In the genomic region with DNA sequence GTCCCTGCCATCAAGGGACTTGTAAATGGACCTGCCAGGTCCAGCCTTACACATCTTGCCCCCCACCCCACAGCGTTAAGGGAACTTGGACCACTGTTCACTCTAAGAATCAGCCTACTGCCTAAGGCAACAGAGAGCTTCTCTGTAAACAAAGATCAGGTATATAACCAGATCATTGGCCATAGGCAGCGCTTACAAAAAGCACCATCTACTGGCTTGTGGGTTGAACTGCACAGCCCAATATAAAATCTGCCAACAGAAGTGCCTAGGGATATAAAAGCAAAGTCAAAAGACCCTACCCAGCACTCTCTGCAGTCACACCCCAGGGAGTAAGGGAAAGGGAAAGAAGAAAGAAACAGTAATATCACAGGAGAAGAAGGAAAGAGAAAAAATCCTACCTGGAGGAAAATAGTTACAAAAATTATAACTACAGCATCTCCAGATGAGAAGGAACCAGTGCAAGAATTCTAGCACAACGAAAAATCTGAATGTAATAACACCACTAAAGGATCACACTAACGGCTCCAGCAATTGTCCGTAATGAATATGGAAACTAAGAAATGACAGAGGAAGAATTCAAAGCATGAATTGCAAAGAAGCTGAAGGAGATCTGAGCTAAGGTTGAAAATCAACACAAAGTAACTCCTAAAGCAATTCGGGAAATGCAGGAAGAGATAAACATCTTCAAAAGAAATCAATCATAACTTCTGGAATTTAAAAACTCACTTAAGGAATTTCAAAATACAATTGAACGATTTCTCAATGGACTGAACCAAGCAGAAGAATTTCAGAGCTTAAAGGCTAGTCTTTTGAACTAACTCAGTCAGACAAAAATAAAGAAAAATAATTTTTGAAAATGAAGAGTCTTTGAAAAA, we compare ENCODE assay signal across 8 cellular contexts.
A peak's percentile ranks its signal among the peaks of the same experiment; 100 is the strongest.
DNase-seq lines count a peak whose midpoint lies in the region; ATAC-seq and TF ChIP-seq lines count a peak whose summit lies in the region.

No MANE protein-coding gene starts in this region.

- H2BK120ac ChIP-seq in neuronal stem cell (ENCODE audit: low read depth, low read length), result no peak overlapping the region

- H3K27me3 ChIP-seq in neuronal stem cell (ENCODE audit: control insufficient read depth in 3 of 3, insufficient read depth in 3 of 3, low read depth in 1 of 3, low read length in 3 of 3), result no peaks in the 10 kb centered on the region

- H3K14ac ChIP-seq in neuronal stem cell (ENCODE audit: low read length), result no peak overlapping the region

- H2BK12ac ChIP-seq in neuronal stem cell (ENCODE audit: low read length), result no peak overlapping the region

- peak; percentile 97 for TF ChIP-seq CTCF in fibroblast of pulmonary artery (IDR thresholded peaks at IDR 0.05; ENCODE audit: low read length, missing control alignments)
- TF ChIP-seq CTCF in lower leg skin (IDR thresholded peaks at IDR 0.05), result peak in 1 of 3 donors; percentile 50

- H4K91ac ChIP-seq in neuronal stem cell (ENCODE audit: low read depth, low read length, poor library complexity), result no peak overlapping the region

- DNase-seq in activated gamma-delta T cell treated with Interleukin-2 at 50 U/mL for 16 hours (peak; percentile 17), activated gamma-delta T cell (lab: John Stamatoyannopoulos, UW) (no peak), NCI-H526 (lab: John Stamatoyannopoulos, UW) (peak; percentile 24 to 68), activated T-cell treated with anti-CD3 and anti-CD28 coated beads for 24 hours (ENCODE audit: low read depth) (peak; percentile 12), fibroblast of pulmonary artery (ENCODE audit: low read depth) (peak; percentile 78), neuronal stem cell (ENCODE audit: low spot score) (peak; percentile 27), lower leg skin (ENCODE audit: low spot score in 2 of 2) (no peak)

- intact Hi-C loops in lower leg skin (cut with DNase I; ENCODE audit: low total_unique reads), result no loop called here

- no peak overlapping the region for H3K27ac ChIP-seq in neuronal stem cell (replicated peaks; ENCODE audit: low read length)

- H3K4me1 ChIP-seq in neuronal stem cell (ENCODE audit: control insufficient read depth in 2 of 2, insufficient read depth in 1 of 2, low read depth in 1 of 2, low read length in 2 of 2), result peaks cover 0 to 5% of the 10 kb centered on the region in 2 donors

- no peak overlapping the region for H2AK5ac ChIP-seq in neuronal stem cell (ENCODE audit: low read depth, low read length)

- no peak overlapping the region for H3K18ac ChIP-seq in neuronal stem cell (ENCODE audit: low read length)

- H4K8ac ChIP-seq in neuronal stem cell (ENCODE audit: low read depth, low read length), result no peak overlapping the region

- H3K9ac ChIP-seq in neuronal stem cell (ENCODE audit: low read depth, low read length, poor library complexity), result no peak overlapping the region

- H3K4me3 ChIP-seq in fibroblast of pulmonary artery (replicated peaks; ENCODE audit: low read depth, low read length) (no peak overlapping the region), neuronal stem cell (ENCODE audit: low read length in 2 of 2) (no peak overlapping the region), lower leg skin (ENCODE audit: low read depth, poor library complexity, severe bottlenecking) (no peak overlapping the region)

- no peak overlapping the region for H3K23ac ChIP-seq in neuronal stem cell (ENCODE audit: low read depth, low read length, poor library complexity)

- peak; percentile 53 for ATAC-seq in HG03045 (IDR thresholded peaks at IDR 0.05; ENCODE audit: unreplicated experiment)

- H3K4me2 ChIP-seq in neuronal stem cell (ENCODE audit: insufficient read depth, low read length, poor library complexity, severe bottlenecking), result no peak overlapping the region

- WGBS in neuronal stem cell (ENCODE audit: extremely low coverage in 2 of 2, insufficient read length in 2 of 2, insufficient replicate concordance in 1 of 2), 2 donors, result no CpG with 5 or more reads among the region's 7 CpGs
- WGBS in lower leg skin, 2 donors, result 25 to 34% methylated on average over 7 of the region's 7 CpGs

- no peak overlapping the region for H2AFZ ChIP-seq in neuronal stem cell (ENCODE audit: low read length)

- H2BK15ac ChIP-seq in neuronal stem cell (ENCODE audit: low read length), result no peak overlapping the region

- no peaks in the 10 kb centered on the region for H3K79me1 ChIP-seq in neuronal stem cell (ENCODE audit: low read depth, low read length)

- no peak overlapping the region for H2BK5ac ChIP-seq in neuronal stem cell (ENCODE audit: low read length)

- no peaks in the 10 kb centered on the region for H3K9me3 ChIP-seq in neuronal stem cell (replicated peaks in 1 of 2; ENCODE audit: control insufficient read depth in 2 of 2, insufficient read depth in 1 of 2, low read depth in 1 of 2, low read length in 2 of 2)

- H3K36me3 ChIP-seq in neuronal stem cell (replicated peaks in 1 of 2; ENCODE audit: control insufficient read depth in 2 of 2, insufficient read depth in 2 of 2, low read length in 2 of 2), result no peaks in the 10 kb centered on the region

- TF ChIP-seq POLR2A in lower leg skin (IDR thresholded peaks at IDR 0.05), result no peak

- no peak overlapping the region for H3K4ac ChIP-seq in neuronal stem cell (ENCODE audit: low read length)

Comparison
In these comparisons a context has a peak if more than half of its experiments do, and no peak if none do; other contexts are left out.
1. DNase-seq: peak in activated gamma-delta T cell treated with Interleukin-2 at 50 U/mL for 16 hours (single experiment), NCI-H526 (2 of 2), activated T-cell treated with anti-CD3 and anti-CD28 coated beads for 24 hours (single experiment), fibroblast of pulmonary artery (single experiment) and neuronal stem cell (single experiment); none in activated gamma-delta T cell (single experiment) and lower leg skin (0 of 2).